1 cellular context compared by ENCODE assay signal in the genomic region with DNA sequence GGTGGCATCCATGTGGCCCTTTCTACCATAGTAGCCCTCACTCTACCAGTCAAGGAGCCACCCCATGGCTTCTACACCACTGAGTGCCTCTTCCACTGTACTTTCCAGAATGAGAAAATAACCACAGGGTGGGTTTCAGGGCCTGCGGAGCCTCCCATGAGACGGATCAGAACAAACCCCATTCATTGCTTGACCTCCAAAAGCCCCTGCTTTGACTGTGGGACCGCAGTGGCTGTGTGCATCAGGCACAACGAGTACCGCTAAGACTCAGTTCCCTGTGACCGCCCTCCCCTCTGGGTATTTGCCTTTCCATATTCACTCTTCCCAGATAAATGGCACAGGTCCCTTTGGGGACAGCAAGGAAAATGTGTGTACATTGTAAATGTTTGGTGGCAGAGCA.
TF ChIP-seq lines count a peak whose summit lies in the region.

No MANE protein-coding gene starts in this region.

TF ChIP-seq in GM12878, 131 proteins besides CTCF, POLR2A, EP300 and RAD21 (continues in another document):
- no peak for TF ChIP-seq GABPA (IDR thresholded peaks at IDR 0.05; ENCODE audit: low read depth)
- TF ChIP-seq, protein P1, sequence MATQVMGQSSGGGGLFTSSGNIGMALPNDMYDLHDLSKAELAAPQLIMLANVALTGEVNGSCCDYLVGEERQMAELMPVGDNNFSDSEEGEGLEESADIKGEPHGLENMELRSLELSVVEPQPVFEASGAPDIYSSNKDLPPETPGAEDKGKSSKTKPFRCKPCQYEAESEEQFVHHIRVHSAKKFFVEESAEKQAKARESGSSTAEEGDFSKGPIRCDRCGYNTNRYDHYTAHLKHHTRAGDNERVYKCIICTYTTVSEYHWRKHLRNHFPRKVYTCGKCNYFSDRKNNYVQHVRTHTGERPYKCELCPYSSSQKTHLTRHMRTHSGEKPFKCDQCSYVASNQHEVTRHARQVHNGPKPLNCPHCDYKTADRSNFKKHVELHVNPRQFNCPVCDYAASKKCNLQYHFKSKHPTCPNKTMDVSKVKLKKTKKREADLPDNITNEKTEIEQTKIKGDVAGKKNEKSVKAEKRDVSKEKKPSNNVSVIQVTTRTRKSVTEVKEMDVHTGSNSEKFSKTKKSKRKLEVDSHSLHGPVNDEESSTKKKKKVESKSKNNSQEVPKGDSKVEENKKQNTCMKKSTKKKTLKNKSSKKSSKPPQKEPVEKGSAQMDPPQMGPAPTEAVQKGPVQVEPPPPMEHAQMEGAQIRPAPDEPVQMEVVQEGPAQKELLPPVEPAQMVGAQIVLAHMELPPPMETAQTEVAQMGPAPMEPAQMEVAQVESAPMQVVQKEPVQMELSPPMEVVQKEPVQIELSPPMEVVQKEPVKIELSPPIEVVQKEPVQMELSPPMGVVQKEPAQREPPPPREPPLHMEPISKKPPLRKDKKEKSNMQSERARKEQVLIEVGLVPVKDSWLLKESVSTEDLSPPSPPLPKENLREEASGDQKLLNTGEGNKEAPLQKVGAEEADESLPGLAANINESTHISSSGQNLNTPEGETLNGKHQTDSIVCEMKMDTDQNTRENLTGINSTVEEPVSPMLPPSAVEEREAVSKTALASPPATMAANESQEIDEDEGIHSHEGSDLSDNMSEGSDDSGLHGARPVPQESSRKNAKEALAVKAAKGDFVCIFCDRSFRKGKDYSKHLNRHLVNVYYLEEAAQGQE (IDR thresholded peaks at IDR 0.05; ENCODE audit: low read depth, low read length) = no peak
- TF ChIP-seq, protein P2, sequence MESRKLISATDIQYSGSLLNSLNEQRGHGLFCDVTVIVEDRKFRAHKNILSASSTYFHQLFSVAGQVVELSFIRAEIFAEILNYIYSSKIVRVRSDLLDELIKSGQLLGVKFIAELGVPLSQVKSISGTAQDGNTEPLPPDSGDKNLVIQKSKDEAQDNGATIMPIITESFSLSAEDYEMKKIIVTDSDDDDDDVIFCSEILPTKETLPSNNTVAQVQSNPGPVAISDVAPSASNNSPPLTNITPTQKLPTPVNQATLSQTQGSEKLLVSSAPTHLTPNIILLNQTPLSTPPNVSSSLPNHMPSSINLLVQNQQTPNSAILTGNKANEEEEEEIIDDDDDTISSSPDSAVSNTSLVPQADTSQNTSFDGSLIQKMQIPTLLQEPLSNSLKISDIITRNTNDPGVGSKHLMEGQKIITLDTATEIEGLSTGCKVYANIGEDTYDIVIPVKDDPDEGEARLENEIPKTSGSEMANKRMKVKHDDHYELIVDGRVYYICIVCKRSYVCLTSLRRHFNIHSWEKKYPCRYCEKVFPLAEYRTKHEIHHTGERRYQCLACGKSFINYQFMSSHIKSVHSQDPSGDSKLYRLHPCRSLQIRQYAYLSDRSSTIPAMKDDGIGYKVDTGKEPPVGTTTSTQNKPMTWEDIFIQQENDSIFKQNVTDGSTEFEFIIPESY (IDR thresholded peaks at IDR 0.05) = no peak
- TF ChIP-seq, protein P3, sequence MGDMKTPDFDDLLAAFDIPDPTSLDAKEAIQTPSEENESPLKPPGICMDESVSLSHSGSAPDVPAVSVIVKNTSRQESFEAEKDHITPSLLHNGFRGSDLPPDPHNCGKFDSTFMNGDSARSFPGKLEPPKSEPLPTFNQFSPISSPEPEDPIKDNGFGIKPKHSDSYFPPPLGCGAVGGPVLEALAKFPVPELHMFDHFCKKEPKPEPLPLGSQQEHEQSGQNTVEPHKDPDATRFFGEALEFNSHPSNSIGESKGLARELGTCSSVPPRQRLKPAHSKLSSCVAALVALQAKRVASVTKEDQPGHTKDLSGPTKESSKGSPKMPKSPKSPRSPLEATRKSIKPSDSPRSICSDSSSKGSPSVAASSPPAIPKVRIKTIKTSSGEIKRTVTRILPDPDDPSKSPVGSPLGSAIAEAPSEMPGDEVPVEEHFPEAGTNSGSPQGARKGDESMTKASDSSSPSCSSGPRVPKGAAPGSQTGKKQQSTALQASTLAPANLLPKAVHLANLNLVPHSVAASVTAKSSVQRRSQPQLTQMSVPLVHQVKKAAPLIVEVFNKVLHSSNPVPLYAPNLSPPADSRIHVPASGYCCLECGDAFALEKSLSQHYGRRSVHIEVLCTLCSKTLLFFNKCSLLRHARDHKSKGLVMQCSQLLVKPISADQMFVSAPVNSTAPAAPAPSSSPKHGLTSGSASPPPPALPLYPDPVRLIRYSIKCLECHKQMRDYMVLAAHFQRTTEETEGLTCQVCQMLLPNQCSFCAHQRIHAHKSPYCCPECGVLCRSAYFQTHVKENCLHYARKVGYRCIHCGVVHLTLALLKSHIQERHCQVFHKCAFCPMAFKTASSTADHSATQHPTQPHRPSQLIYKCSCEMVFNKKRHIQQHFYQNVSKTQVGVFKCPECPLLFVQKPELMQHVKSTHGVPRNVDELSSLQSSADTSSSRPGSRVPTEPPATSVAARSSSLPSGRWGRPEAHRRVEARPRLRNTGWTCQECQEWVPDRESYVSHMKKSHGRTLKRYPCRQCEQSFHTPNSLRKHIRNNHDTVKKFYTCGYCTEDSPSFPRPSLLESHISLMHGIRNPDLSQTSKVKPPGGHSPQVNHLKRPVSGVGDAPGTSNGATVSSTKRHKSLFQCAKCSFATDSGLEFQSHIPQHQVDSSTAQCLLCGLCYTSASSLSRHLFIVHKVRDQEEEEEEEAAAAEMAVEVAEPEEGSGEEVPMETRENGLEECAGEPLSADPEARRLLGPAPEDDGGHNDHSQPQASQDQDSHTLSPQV (IDR thresholded peaks at IDR 0.05) = no peak
- TF ChIP-seq, protein P4, sequence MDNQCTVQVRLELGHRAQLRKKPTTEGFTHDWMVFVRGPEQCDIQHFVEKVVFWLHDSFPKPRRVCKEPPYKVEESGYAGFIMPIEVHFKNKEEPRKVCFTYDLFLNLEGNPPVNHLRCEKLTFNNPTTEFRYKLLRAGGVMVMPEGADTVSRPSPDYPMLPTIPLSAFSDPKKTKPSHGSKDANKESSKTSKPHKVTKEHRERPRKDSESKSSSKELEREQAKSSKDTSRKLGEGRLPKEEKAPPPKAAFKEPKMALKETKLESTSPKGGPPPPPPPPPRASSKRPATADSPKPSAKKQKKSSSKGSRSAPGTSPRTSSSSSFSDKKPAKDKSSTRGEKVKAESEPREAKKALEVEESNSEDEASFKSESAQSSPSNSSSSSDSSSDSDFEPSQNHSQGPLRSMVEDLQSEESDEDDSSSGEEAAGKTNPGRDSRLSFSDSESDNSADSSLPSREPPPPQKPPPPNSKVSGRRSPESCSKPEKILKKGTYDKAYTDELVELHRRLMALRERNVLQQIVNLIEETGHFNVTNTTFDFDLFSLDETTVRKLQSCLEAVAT (IDR thresholded peaks at IDR 0.05) = no peak
- TF ChIP-seq ZNF384 (IDR thresholded peaks at IDR 0.05; ENCODE audit: borderline replicate concordance, low read depth, low read length) = no peak
- TF ChIP-seq ETV6 (conservative IDR thresholded peaks at IDR 0.05 in 1 of 2, IDR thresholded peaks at IDR 0.05 in 1 of 2; ENCODE audit: borderline replicate concordance in 1 of 2, low read depth in 1 of 2) = no peak
- TF ChIP-seq RAD51 (IDR thresholded peaks at IDR 0.05) = no peak
- TF ChIP-seq RBBP5 (conservative IDR thresholded peaks at IDR 0.05) = no peak
- no peak for TF ChIP-seq STAT3 (IDR thresholded peaks at IDR 0.05; ENCODE audit: low read depth, low read length)
- TF ChIP-seq ZNF207 (IDR thresholded peaks at IDR 0.05; ENCODE audit: borderline replicate concordance) = no peak
- no peak for TF ChIP-seq MTA3 (IDR thresholded peaks at IDR 0.05; ENCODE audit: borderline replicate concordance, low read length)
- no peak for TF ChIP-seq ZNF217 (IDR thresholded peaks at IDR 0.05)
- no peak for TF ChIP-seq SUZ12 (IDR thresholded peaks at IDR 0.05; ENCODE audit: unreplicated experiment)
- no peak for TF ChIP-seq MYB (IDR thresholded peaks at IDR 0.05; ENCODE audit: borderline replicate concordance, low read depth, low read length)
- TF ChIP-seq BHLHE40 (IDR thresholded peaks at IDR 0.05; ENCODE audit: borderline replicate concordance in 1 of 2, low read depth in 2 of 2, low read length in 1 of 2) = peak in 1 of 2 experiments; percentile 28; a peak in 2 of 4 replicates
- TF ChIP-seq, protein P5, sequence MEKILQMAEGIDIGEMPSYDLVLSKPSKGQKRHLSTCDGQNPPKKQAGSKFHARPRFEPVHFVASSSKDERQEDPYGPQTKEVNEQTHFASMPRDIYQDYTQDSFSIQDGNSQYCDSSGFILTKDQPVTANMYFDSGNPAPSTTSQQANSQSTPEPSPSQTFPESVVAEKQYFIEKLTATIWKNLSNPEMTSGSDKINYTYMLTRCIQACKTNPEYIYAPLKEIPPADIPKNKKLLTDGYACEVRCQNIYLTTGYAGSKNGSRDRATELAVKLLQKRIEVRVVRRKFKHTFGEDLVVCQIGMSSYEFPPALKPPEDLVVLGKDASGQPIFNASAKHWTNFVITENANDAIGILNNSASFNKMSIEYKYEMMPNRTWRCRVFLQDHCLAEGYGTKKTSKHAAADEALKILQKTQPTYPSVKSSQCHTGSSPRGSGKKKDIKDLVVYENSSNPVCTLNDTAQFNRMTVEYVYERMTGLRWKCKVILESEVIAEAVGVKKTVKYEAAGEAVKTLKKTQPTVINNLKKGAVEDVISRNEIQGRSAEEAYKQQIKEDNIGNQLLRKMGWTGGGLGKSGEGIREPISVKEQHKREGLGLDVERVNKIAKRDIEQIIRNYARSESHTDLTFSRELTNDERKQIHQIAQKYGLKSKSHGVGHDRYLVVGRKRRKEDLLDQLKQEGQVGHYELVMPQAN (conservative IDR thresholded peaks at IDR 0.05) = no peak
- no peak for TF ChIP-seq RCOR1 (conservative IDR thresholded peaks at IDR 0.05; ENCODE audit: low read depth, low read length)
- TF ChIP-seq SIN3A (IDR thresholded peaks at IDR 0.05; ENCODE audit: low read depth, low read length) = no peak
- TF ChIP-seq, protein P6, sequence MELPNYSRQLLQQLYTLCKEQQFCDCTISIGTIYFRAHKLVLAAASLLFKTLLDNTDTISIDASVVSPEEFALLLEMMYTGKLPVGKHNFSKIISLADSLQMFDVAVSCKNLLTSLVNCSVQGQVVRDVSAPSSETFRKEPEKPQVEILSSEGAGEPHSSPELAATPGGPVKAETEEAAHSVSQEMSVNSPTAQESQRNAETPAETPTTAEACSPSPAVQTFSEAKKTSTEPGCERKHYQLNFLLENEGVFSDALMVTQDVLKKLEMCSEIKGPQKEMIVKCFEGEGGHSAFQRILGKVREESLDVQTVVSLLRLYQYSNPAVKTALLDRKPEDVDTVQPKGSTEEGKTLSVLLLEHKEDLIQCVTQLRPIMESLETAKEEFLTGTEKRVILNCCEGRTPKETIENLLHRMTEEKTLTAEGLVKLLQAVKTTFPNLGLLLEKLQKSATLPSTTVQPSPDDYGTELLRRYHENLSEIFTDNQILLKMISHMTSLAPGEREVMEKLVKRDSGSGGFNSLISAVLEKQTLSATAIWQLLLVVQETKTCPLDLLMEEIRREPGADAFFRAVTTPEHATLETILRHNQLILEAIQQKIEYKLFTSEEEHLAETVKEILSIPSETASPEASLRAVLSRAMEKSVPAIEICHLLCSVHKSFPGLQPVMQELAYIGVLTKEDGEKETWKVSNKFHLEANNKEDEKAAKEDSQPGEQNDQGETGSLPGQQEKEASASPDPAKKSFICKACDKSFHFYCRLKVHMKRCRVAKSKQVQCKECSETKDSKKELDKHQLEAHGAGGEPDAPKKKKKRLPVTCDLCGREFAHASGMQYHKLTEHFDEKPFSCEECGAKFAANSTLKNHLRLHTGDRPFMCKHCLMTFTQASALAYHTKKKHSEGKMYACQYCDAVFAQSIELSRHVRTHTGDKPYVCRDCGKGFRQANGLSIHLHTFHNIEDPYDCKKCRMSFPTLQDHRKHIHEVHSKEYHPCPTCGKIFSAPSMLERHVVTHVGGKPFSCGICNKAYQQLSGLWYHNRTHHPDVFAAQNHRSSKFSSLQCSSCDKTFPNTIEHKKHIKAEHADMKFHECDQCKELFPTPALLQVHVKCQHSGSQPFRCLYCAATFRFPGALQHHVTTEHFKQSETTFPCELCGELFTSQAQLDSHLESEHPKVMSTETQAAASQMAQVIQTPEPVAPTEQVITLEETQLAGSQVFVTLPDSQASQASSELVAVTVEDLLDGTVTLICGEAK (IDR thresholded peaks at IDR 0.05; ENCODE audit: borderline replicate concordance) = no peak
- no peak for TF ChIP-seq KDM1A (IDR thresholded peaks at IDR 0.05; ENCODE audit: borderline replicate concordance)
- TF ChIP-seq FOXM1 (IDR thresholded peaks at IDR 0.05; ENCODE audit: low read depth, low read length) = no peak
- TF ChIP-seq CBX3 (IDR thresholded peaks at IDR 0.05; ENCODE audit: borderline replicate concordance, low read depth) = no peak
- TF ChIP-seq IKZF1 (conservative IDR thresholded peaks at IDR 0.05) = 0 out of 2 replicates have a peak, but pooled peaks have one; percentile 32
- no peak for TF ChIP-seq NFXL1 (IDR thresholded peaks at IDR 0.05; ENCODE audit: borderline replicate concordance)
- TF ChIP-seq NFYA (IDR thresholded peaks at IDR 0.05; ENCODE audit: borderline replicate concordance, low read depth, low read length) = no peak
- TF ChIP-seq, protein P7, sequence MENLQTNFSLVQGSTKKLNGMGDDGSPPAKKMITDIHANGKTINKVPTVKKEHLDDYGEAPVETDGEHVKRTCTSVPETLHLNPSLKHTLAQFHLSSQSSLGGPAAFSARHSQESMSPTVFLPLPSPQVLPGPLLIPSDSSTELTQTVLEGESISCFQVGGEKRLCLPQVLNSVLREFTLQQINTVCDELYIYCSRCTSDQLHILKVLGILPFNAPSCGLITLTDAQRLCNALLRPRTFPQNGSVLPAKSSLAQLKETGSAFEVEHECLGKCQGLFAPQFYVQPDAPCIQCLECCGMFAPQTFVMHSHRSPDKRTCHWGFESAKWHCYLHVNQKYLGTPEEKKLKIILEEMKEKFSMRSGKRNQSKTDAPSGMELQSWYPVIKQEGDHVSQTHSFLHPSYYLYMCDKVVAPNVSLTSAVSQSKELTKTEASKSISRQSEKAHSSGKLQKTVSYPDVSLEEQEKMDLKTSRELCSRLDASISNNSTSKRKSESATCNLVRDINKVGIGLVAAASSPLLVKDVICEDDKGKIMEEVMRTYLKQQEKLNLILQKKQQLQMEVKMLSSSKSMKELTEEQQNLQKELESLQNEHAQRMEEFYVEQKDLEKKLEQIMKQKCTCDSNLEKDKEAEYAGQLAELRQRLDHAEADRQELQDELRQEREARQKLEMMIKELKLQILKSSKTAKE (IDR thresholded peaks at IDR 0.05; ENCODE audit: low read depth, poor library complexity, severe bottlenecking) = no peak
